1 cellular context compared by ENCODE assay signal in genomic region chr22:19244600-19245352, GRCh38.
TF ChIP-seq lines count a peak whose summit lies in the region.

No MANE protein-coding gene starts in this region.

TF ChIP-seq in K562, 482 proteins besides CTCF, POLR2A, EP300 and RAD21 (continued from another document and continues in another):
- TF ChIP-seq ZNF133 (CRISPR knock-in tag; IDR thresholded peaks at IDR 0.05) (peak; percentile 92; the same call in 1 of the 2 replicates), RBM14 (IDR thresholded peaks at IDR 0.05; ENCODE audit: borderline replicate concordance, insufficient read depth, low read depth, low read length) (no peak), NR4A1 (CRISPR knock-in tag; IDR thresholded peaks at IDR 0.05) (peak; percentile 89; the same call in 1 of the 2 replicates), NR4A1 (tag; IDR thresholded peaks at IDR 0.05) (no peak), ZBTB11 (CRISPR knock-in tag; IDR thresholded peaks at IDR 0.05) (peak in 1 of 3 experiments; percentile 45; a peak in 1 of 6 replicates), OTX1 (CRISPR knock-in tag; IDR thresholded peaks at IDR 0.05) (peak; percentile 87; the same call in 1 of the 2 replicates), SETDB1 (IDR thresholded peaks at IDR 0.05; ENCODE audit: low read length) (peak; percentile 84), ZNF436 (CRISPR knock-in tag; IDR thresholded peaks at IDR 0.05) (0 out of 2 replicates have a peak, but pooled peaks have one; percentile 37), NFIX (CRISPR knock-in tag; IDR thresholded peaks at IDR 0.05; ENCODE audit: low read depth) (0 out of 2 replicates have a peak, but pooled peaks have one; percentile 16), EP400 (IDR thresholded peaks at IDR 0.05) (no peak; the same call in 1 of the 2 replicates), CXXC5 (CRISPR knock-in tag; IDR thresholded peaks at IDR 0.05) (peak; percentile 42), ZFP1 (CRISPR knock-in tag; IDR thresholded peaks at IDR 0.05) (peak; percentile 14; the same call in 1 of the 2 replicates), NFRKB (IDR thresholded peaks at IDR 0.05; ENCODE audit: low read depth) (no peak), SMAD3 (CRISPR knock-in tag; conservative IDR thresholded peaks at IDR 0.05) (0 out of 2 replicates have a peak, but pooled peaks have one; percentile 62), HSF4 (CRISPR knock-in tag; IDR thresholded peaks at IDR 0.05; ENCODE audit: borderline replicate concordance) (no peak), NFE2 (IDR thresholded peaks at IDR 0.05; ENCODE audit: low read depth) (no peak), TCFL5 (CRISPR knock-in tag; conservative IDR thresholded peaks at IDR 0.05) (no peak), POLR3A (IDR thresholded peaks at IDR 0.05; ENCODE audit: borderline replicate concordance, extremely low read depth, insufficient read depth, insufficient read length) (no peak), ZNF318 (IDR thresholded peaks at IDR 0.05; ENCODE audit: borderline replicate concordance in 1 of 2, low read depth in 1 of 2) (no peak)
- TF ChIP-seq, protein P1, sequence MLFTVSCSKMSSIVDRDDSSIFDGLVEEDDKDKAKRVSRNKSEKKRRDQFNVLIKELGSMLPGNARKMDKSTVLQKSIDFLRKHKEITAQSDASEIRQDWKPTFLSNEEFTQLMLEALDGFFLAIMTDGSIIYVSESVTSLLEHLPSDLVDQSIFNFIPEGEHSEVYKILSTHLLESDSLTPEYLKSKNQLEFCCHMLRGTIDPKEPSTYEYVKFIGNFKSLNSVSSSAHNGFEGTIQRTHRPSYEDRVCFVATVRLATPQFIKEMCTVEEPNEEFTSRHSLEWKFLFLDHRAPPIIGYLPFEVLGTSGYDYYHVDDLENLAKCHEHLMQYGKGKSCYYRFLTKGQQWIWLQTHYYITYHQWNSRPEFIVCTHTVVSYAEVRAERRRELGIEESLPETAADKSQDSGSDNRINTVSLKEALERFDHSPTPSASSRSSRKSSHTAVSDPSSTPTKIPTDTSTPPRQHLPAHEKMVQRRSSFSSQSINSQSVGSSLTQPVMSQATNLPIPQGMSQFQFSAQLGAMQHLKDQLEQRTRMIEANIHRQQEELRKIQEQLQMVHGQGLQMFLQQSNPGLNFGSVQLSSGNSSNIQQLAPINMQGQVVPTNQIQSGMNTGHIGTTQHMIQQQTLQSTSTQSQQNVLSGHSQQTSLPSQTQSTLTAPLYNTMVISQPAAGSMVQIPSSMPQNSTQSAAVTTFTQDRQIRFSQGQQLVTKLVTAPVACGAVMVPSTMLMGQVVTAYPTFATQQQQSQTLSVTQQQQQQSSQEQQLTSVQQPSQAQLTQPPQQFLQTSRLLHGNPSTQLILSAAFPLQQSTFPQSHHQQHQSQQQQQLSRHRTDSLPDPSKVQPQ (CRISPR knock-in tag; IDR thresholded peaks at IDR 0.05; ENCODE audit: borderline replicate concordance), result no peak
- TF ChIP-seq, protein P2, sequence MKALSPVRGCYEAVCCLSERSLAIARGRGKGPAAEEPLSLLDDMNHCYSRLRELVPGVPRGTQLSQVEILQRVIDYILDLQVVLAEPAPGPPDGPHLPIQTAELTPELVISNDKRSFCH (CRISPR knock-in tag; IDR thresholded peaks at IDR 0.05), result no peak
- TF ChIP-seq, protein P2 (tag; IDR thresholded peaks at IDR 0.05), result peak; percentile 82
- TF ChIP-seq, protein P3, sequence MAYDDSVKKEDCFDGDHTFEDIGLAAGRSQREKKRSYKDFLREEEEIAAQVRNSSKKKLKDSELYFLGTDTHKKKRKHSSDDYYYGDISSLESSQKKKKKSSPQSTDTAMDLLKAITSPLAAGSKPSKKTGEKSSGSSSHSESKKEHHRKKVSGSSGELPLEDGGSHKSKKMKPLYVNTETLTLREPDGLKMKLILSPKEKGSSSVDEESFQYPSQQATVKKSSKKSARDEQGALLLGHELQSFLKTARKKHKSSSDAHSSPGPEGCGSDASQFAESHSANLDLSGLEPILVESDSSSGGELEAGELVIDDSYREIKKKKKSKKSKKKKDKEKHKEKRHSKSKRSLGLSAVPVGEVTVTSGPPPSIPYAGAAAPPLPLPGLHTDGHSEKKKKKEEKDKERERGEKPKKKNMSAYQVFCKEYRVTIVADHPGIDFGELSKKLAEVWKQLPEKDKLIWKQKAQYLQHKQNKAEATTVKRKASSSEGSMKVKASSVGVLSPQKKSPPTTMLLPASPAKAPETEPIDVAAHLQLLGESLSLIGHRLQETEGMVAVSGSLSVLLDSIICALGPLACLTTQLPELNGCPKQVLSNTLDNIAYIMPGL (CRISPR knock-in tag; IDR thresholded peaks at IDR 0.05), result peak; percentile 48; the same call in 1 of the 2 replicates
- TF ChIP-seq, protein P4, sequence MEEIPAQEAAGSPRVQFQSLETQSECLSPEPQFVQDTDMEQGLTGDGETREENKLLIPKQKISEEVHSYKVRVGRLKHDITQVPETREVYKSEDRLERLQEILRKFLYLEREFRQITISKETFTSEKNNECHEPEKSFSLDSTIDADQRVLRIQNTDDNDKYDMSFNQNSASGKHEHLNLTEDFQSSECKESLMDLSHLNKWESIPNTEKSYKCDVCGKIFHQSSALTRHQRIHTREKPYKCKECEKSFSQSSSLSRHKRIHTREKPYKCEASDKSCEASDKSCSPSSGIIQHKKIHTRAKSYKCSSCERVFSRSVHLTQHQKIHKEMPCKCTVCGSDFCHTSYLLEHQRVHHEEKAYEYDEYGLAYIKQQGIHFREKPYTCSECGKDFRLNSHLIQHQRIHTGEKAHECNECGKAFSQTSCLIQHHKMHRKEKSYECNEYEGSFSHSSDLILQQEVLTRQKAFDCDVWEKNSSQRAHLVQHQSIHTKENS (CRISPR knock-in tag; IDR thresholded peaks at IDR 0.05), result no peak
- TF ChIP-seq, protein P5, sequence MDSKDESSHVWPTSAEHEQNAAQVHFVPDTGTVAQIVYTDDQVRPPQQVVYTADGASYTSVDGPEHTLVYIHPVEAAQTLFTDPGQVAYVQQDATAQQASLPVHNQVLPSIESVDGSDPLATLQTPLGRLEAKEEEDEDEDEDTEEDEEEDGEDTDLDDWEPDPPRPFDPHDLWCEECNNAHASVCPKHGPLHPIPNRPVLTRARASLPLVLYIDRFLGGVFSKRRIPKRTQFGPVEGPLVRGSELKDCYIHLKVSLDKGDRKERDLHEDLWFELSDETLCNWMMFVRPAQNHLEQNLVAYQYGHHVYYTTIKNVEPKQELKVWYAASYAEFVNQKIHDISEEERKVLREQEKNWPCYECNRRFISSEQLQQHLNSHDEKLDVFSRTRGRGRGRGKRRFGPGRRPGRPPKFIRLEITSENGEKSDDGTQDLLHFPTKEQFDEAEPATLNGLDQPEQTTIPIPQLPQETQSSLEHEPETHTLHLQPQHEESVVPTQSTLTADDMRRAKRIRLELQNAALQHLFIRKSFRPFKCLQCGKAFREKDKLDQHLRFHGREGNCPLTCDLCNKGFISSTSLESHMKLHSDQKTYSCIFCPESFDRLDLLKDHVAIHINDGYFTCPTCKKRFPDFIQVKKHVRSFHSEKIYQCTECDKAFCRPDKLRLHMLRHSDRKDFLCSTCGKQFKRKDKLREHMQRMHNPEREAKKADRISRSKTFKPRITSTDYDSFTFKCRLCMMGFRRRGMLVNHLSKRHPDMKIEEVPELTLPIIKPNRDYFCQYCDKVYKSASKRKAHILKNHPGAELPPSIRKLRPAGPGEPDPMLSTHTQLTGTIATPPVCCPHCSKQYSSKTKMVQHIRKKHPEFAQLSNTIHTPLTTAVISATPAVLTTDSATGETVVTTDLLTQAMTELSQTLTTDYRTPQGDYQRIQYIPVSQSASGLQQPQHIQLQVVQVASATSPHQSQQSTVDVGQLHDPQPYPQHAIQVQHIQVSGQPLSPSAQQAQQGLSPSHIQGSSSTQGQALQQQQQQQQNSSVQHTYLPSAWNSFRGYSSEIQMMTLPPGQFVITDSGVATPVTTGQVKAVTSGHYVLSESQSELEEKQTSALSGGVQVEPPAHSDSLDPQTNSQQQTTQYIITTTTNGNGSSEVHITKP (IDR thresholded peaks at IDR 0.05; ENCODE audit: partially characterized antibody), result peak; percentile 19
- TF ChIP-seq, protein P6, sequence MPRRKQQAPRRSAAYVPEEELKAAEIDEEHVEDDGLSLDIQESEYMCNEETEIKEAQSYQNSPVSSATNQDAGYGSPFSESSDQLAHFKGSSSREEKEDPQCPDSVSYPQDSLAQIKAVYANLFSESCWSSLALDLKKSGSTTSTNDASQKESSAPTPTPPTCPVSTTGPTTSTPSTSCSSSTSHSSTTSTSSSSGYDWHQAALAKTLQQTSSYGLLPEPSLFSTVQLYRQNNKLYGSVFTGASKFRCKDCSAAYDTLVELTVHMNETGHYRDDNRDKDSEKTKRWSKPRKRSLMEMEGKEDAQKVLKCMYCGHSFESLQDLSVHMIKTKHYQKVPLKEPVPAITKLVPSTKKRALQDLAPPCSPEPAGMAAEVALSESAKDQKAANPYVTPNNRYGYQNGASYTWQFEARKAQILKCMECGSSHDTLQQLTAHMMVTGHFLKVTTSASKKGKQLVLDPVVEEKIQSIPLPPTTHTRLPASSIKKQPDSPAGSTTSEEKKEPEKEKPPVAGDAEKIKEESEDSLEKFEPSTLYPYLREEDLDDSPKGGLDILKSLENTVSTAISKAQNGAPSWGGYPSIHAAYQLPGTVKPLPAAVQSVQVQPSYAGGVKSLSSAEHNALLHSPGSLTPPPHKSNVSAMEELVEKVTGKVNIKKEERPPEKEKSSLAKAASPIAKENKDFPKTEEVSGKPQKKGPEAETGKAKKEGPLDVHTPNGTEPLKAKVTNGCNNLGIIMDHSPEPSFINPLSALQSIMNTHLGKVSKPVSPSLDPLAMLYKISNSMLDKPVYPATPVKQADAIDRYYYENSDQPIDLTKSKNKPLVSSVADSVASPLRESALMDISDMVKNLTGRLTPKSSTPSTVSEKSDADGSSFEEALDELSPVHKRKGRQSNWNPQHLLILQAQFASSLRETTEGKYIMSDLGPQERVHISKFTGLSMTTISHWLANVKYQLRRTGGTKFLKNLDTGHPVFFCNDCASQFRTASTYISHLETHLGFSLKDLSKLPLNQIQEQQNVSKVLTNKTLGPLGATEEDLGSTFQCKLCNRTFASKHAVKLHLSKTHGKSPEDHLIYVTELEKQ (CRISPR knock-in tag; IDR thresholded peaks at IDR 0.05), result 0 out of 2 replicates have a peak, but pooled peaks have one; percentile 42
